36 cellular contexts compared by ENCODE assay signal in genomic region chr5:112573441-112573840, GRCh38.
"Had no signal": no experiment of that assay in that cellular context is flagged by ENCODE, and none has a peak within 500 bp of the region (broad histone marks: within the 10 kb centered on the region; RNA-seq: fewer than 3 reads in every experiment).

No MANE protein-coding gene starts in this region.

- H3K27ac Mint-ChIP-seq: activated B cell treated with CpG ODN at 0.5 μM for 24 hours; activated CD4-positive, alpha-beta memory T cell treated with anti-CD3 and anti-CD28 coated beads for 36 hours; activated CD4-positive, alpha-beta T cell treated with anti-CD3 and anti-CD28 coated beads, Interleukin-2, amount 10 ng/mL, durations not matched to agents 24 days and 14 days; activated CD8-positive, alpha-beta memory T cell treated with anti-CD3 and anti-CD28 coated beads, Interleukin-2, amount 10 ng/mL, durations not matched to agents 7 days and 5 days; activated CD8-positive, alpha-beta T cell treated with anti-CD3 and anti-CD28 coated beads, Interleukin-2, amount 10 ng/mL, durations not matched to agents 7 days and 5 days; activated naive CD4-positive, alpha-beta T cell treated with anti-CD3 and anti-CD28 coated beads for 36 hours; activated naive CD4-positive, alpha-beta T cell treated with anti-CD3 and anti-CD28 coated beads, Interleukin-2, amount 50 U/mL, for 72 hours; activated naive CD8-positive, alpha-beta T cell treated with anti-CD3 and anti-CD28 coated beads for 36 hours; activated T-cell treated with anti-CD3 and anti-CD28 coated beads, Interleukin-2, amount 50 U/mL, for 24 hours; activated T-helper 2 cell treated with anti-CD3 and anti-CD28 coated beads, Interferon-gamma antibody, Interleukin-2, Interleukin-4, amounts not matched to agents 10 μg/mL and 5 μg/mL and 100 μg/mL, durations not matched to agents 14 hours and 24 hours and 36 hours; T-helper 1 cell treated with Interleukin-12 subunit alpha and Interleukin-12 subunit beta and Interleukin-4 antibody, amounts not matched to agents 30 μg/mL and 1 μg/mL, for 36 hours; T-helper 2 cell treated with Interferon-gamma antibody and Interleukin-4, amounts not matched to agents 5 μg/mL and 100 μg/mL, for 36 hours had no signal

- H3K9me3 ChIP-seq: adrenal gland, body of pancreas had no signal

- H3K27ac ChIP-seq: adrenal gland, body of pancreas, VCaP had no signal

- H3K4me1 Mint-ChIP-seq: activated B cell treated with CpG ODN at 0.5 μM for 24 hours; activated CD4-positive, alpha-beta T cell treated with anti-CD3 and anti-CD28 coated beads, Interleukin-2, amount 10 ng/mL, durations not matched to agents 24 days and 14 days; activated CD8-positive, alpha-beta memory T cell treated with anti-CD3 and anti-CD28 coated beads, Interleukin-2, amount 10 ng/mL, durations not matched to agents 7 days and 5 days; activated naive CD8-positive, alpha-beta T cell treated with anti-CD3 and anti-CD28 coated beads for 36 hours; central memory CD8-positive, alpha-beta T cell had no signal

- H3K27me3 ChIP-seq: adrenal gland, body of pancreas, cardiac muscle cell had no signal

- H3K27me3 Mint-ChIP-seq: activated B cell treated with CpG ODN at 0.5 μM for 24 hours; activated naive CD8-positive, alpha-beta T cell treated with anti-CD3 and anti-CD28 coated beads for 36 hours had no signal

- H3K4me1 ChIP-seq: adrenal gland, body of pancreas had no signal

- H3K9me3 Mint-ChIP-seq: activated B cell treated with CpG ODN at 0.5 μM for 24 hours; activated CD4-positive, alpha-beta memory T cell treated with anti-CD3 and anti-CD28 coated beads for 36 hours; activated CD4-positive, alpha-beta T cell treated with anti-CD3 and anti-CD28 coated beads, Interleukin-2, amount 10 ng/mL, durations not matched to agents 24 days and 14 days; activated naive CD4-positive, alpha-beta T cell treated with anti-CD3 and anti-CD28 coated beads for 36 hours; activated naive CD4-positive, alpha-beta T cell treated with anti-CD3 and anti-CD28 coated beads, Interleukin-2, amount 50 U/mL, for 72 hours; activated naive CD8-positive, alpha-beta T cell treated with anti-CD3 and anti-CD28 coated beads for 36 hours; activated T-cell treated with anti-CD3 and anti-CD28 coated beads, Interleukin-2, amount 50 U/mL, for 24 hours; activated T-helper 2 cell treated with anti-CD3 and anti-CD28 coated beads, Interferon-gamma antibody, Interleukin-2, Interleukin-4, amounts not matched to agents 10 μg/mL and 5 μg/mL and 100 μg/mL, durations not matched to agents 14 hours and 24 hours and 36 hours; central memory CD8-positive, alpha-beta T cell; T-helper 1 cell treated with Interleukin-12 subunit alpha and Interleukin-12 subunit beta and Interleukin-4 antibody, amounts not matched to agents 30 μg/mL and 1 μg/mL, for 36 hours; T-helper 2 cell treated with Interferon-gamma antibody and Interleukin-4, amounts not matched to agents 5 μg/mL and 100 μg/mL, for 36 hours had no signal

- DNase-seq: activated B cell treated with CpG ODN at 0.5 μM for 24 hours; activated CD4-positive, alpha-beta memory T cell treated with anti-CD3 and anti-CD28 coated beads for 36 hours; activated CD4-positive, alpha-beta T cell treated with anti-CD3 and anti-CD28 coated beads for 4 hours; activated CD4-positive, alpha-beta T cell treated with anti-CD3 and anti-CD28 coated beads, Interleukin-2, amount 10 ng/mL, durations not matched to agents 24 days and 14 days; activated CD4-positive, alpha-beta T cell treated with anti-CD3 and anti-CD28 coated beads, Interleukin-2, amount 50 U/mL, for 1 hour; activated CD4-positive, alpha-beta T cell treated with anti-CD3 and anti-CD28 coated beads, Interleukin-2, amount 50 U/mL, for 4 hours; activated CD4-positive, CD25-positive, alpha-beta regulatory T cell treated with anti-CD3 and anti-CD28 coated beads, Interleukin-2, amount 50 U/mL, for 72 hours; activated CD8-positive, alpha-beta memory T cell treated with anti-CD3 and anti-CD28 coated beads for 24 hours; activated CD8-positive, alpha-beta memory T cell treated with anti-CD3 and anti-CD28 coated beads, Interleukin-2, amount 10 ng/mL, durations not matched to agents 7 days and 5 days; activated CD8-positive, alpha-beta memory T cell treated with anti-CD3 and anti-CD28 coated beads, Interleukin-2, amount 50 U/mL, for 48 hours; activated CD8-positive, alpha-beta T cell treated with anti-CD3 and anti-CD28 coated beads, Interleukin-2, amount 10 ng/mL, durations not matched to agents 7 days and 5 days; activated effector memory CD4-positive, alpha-beta T cell treated with Interleukin-2 at 50 U/mL for 16 hours; activated gamma-delta T cell treated with Interleukin-2 at 50 U/mL for 16 hours; activated naive CD4-positive, alpha-beta T cell; activated naive CD4-positive, alpha-beta T cell treated with anti-CD3 and anti-CD28 coated beads for 36 hours; activated naive CD4-positive, alpha-beta T cell treated with anti-CD3 and anti-CD28 coated beads, Interleukin-2, amount 50 U/mL, for 16 hours; activated naive CD8-positive, alpha-beta T cell treated with anti-CD3 and anti-CD28 coated beads for 36 hours; activated T-cell treated with anti-CD3 and anti-CD28 coated beads, Interleukin-2, amount 50 U/mL, for 24 hours; activated T-cell treated with anti-CD3 and anti-CD28 coated beads, Interleukin-2, amount 50 U/mL, for 48 hours; adrenal gland; amniotic stem cell; aorta; body of pancreas; caudate nucleus; cerebellar nuclear complex; SW 1271; T-helper 1 cell; T-helper 2 cell; T-helper 9 cell had no signal

- H3K4me3 ChIP-seq: adrenal gland, body of pancreas, cardiac muscle cell had no signal

- H3K4me3 Mint-ChIP-seq: activated B cell treated with CpG ODN at 0.5 μM for 24 hours; activated CD4-positive, alpha-beta memory T cell treated with anti-CD3 and anti-CD28 coated beads for 36 hours; activated CD4-positive, alpha-beta T cell treated with anti-CD3 and anti-CD28 coated beads, Interleukin-2, amount 10 ng/mL, durations not matched to agents 24 days and 14 days; activated CD8-positive, alpha-beta memory T cell treated with anti-CD3 and anti-CD28 coated beads, Interleukin-2, amount 10 ng/mL, durations not matched to agents 7 days and 5 days; activated CD8-positive, alpha-beta T cell treated with anti-CD3 and anti-CD28 coated beads, Interleukin-2, amount 10 ng/mL, durations not matched to agents 7 days and 5 days; activated naive CD4-positive, alpha-beta T cell treated with anti-CD3 and anti-CD28 coated beads for 36 hours; activated naive CD8-positive, alpha-beta T cell treated with anti-CD3 and anti-CD28 coated beads for 36 hours; activated T-cell treated with anti-CD3 and anti-CD28 coated beads, Interleukin-2, amount 50 U/mL, for 24 hours; central memory CD8-positive, alpha-beta T cell; T-helper 1 cell treated with Interleukin-12 subunit alpha and Interleukin-12 subunit beta and Interleukin-4 antibody, amounts not matched to agents 30 μg/mL and 1 μg/mL, for 36 hours; T-helper 2 cell treated with Interferon-gamma antibody and Interleukin-4, amounts not matched to agents 5 μg/mL and 100 μg/mL, for 36 hours had no signal

- ATAC-seq: activated CD8-positive, alpha-beta memory T cell treated with anti-CD3 and anti-CD28 coated beads, Interleukin-2, amount 10 ng/mL, durations not matched to agents 7 days and 5 days; activated CD8-positive, alpha-beta T cell treated with anti-CD3 and anti-CD28 coated beads, Interleukin-2, amount 10 ng/mL, durations not matched to agents 7 days and 5 days; activated naive CD4-positive, alpha-beta T cell treated with anti-CD3 and anti-CD28 coated beads, Interleukin-2, amount 50 U/mL, for 72 hours; body of pancreas had no signal

- H3K36me3 ChIP-seq: adrenal gland, cardiac muscle cell had no signal

- H3K36me3 Mint-ChIP-seq: activated CD4-positive, alpha-beta memory T cell treated with anti-CD3 and anti-CD28 coated beads for 36 hours; activated CD8-positive, alpha-beta memory T cell treated with anti-CD3 and anti-CD28 coated beads, Interleukin-2, amount 10 ng/mL, durations not matched to agents 7 days and 5 days; activated naive CD4-positive, alpha-beta T cell treated with anti-CD3 and anti-CD28 coated beads, Interleukin-2, amount 50 U/mL, for 72 hours; activated naive CD8-positive, alpha-beta T cell treated with anti-CD3 and anti-CD28 coated beads for 36 hours had no signal
